In the genomic region with DNA sequence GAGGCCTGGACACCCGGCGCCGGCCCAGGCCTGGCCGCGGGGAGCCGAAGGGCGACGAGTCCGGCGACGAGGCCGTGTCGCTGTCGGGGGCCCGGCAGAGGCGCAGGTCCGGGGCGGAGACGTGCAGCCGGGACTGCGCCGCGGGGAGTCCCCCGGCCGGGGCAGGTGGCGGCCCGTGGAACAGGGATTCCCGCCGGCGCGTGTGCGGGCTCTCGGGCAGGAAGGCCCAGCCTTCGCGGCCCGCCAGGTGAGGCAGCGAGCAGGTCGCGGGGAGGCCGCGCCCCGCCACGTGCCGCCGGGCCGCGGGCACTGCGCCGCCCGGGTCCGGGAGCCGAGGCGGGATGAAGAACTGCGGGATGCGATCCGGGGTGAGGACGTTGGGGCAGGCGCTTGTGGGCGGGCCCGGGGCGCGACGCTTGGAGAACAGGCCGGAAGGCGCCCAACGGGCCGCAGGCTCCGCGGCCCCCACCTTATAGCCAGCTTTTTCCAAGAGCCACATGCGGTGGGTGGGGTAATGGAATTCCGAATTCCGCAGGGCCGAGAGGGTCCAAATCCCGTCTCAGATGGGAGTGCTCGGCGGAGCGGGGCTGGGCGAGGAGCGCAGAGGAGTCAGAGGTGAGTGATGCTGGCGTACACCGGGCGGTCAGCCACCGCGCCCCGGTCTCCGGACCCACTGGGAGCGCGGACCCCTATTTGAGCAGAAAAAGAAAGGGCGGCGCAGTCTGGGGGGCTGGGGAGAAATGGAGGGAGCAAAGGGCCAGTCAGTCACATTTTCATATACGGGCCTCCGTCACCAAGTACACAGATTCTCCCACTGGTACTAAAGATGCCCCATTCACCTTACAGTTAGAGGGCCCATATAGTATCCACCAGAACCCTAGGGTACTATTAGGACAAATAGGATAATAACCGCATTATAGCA, we compare ENCODE assay signal across 8 cellular contexts. TPM values are rescaled to one million over a fixed set of nuclear protein-coding genes. Genes with fewer than 3 reads are reported as not detected.
DNase-seq lines count a peak whose midpoint lies in the region; ATAC-seq, FAIRE-seq and TF ChIP-seq lines count a peak whose summit lies in the region.

No MANE protein-coding gene starts in this region.

- WGBS in psoas muscle, 3 donors, result 10 to 20% (median 13%) methylated on average over 66 to 93 of the region's 93 CpGs

- peak; percentile 71 for DNase-seq in GM10248 (ENCODE audit: extremely low spot score)
- DNase-seq in T-helper 17 cell, result peak; percentile 33 to 54 (median 47)
- no peak for DNase-seq in fibroblast of the aortic adventitia (ENCODE audit: low read depth)
- DNase-seq in psoas muscle, result no peak
- DNase-seq in GM12891 (ENCODE audit: insufficient read length, low spot score), result no peak
- no peak for DNase-seq in NCI-H510A (lab: John Stamatoyannopoulos, UW)

- FAIRE-seq in GM12891 (lab: Jason Lieb, UNC), result no peak

- H3K4me1 Mint-ChIP-seq in T-helper 17 cell, result peaks cover 45% of the 10 kb centered on the region

- H3K4me3 Mint-ChIP-seq in T-helper 17 cell, result peak overlapping the region; percentile 98

- no peaks in the 10 kb centered on the region for H3K36me3 ChIP-seq in psoas muscle (ENCODE audit: insufficient read depth in 1 of 2, low read depth in 1 of 2)

- no peak for TF ChIP-seq CTCF in GM10248 (IDR thresholded peaks at IDR 0.05; ENCODE audit: control extremely low read depth, extremely low read depth, low read depth, missing control alignments)
- TF ChIP-seq CTCF in fibroblast of the aortic adventitia (IDR thresholded peaks at IDR 0.05; ENCODE audit: insufficient read depth, low read length), result no peak
- TF ChIP-seq CTCF in psoas muscle (IDR thresholded peaks at IDR 0.05), result no peak

- H3K36me3 Mint-ChIP-seq in T-helper 17 cell (ENCODE audit: low read depth), result peaks cover 2% of the 10 kb centered on the region

- POLR2A ChIA-PET in GM10248 (lab: Yijun Ruan, JAX), result no interaction called here

- H3K27ac ChIP-seq in psoas muscle, result no peak overlapping the region

- no peak for TF ChIP-seq POLR2A in GM12891 (IDR thresholded peaks at IDR 0.05; ENCODE audit: low read depth, low read length)

- H3K9me3 ChIP-seq in T-helper 17 cell (ENCODE audit: control insufficient read depth, low read length, poor library complexity, severe bottlenecking) (no peaks in the 10 kb centered on the region), psoas muscle (no peaks in the 10 kb centered on the region)

- ATAC-seq in T-helper 17 cell, result peak; percentile 30
- ATAC-seq in psoas muscle, result peak in 2 of 4 donors; percentile 6 to 7
- ATAC-seq in GM18502 (IDR thresholded peaks at IDR 0.05; ENCODE audit: poor library complexity, unreplicated experiment), result no peak
- ATAC-seq in HG02938 (IDR thresholded peaks at IDR 0.05; ENCODE audit: unreplicated experiment), result no peak

- CTCF ChIA-PET in GM10248 (lab: Yijun Ruan, JAX), result interaction anchor here (1.1 to 2.8 kb wide), 5 partner anchors 18 to 245 kb away, joined by 3 to 15 read pairs (median 6); no protein-coding TSS in a partner anchor

- H3K4me3 ChIP-seq in fibroblast of the aortic adventitia (ENCODE audit: low read depth, low read length) (peak overlapping the region; percentile 37), psoas muscle (peak overlapping the region; percentile 70)

- peaks cover 0 to 28% (median 17%) of the 10 kb centered on the region in 3 donors for H3K27me3 ChIP-seq in psoas muscle (ENCODE audit: insufficient read depth in 3 of 3, low read length in 2 of 3)

- no peaks in the 10 kb centered on the region for H3K27me3 Mint-ChIP-seq in T-helper 17 cell

- peaks cover under 1% of the 10 kb centered on the region for H3K4me1 ChIP-seq in psoas muscle

- intact Hi-C loops in psoas muscle (cut with DNase I), result loop anchor here (5.0 to 10.0 kb wide), 8 partner anchors 46 to 374 kb away; partner anchors contain the start of genes MRPL9 (in 2 of the 2), TDRKH (in 1 of the 2) and TUFT1 (in 1 of the 2)

- H3K27ac Mint-ChIP-seq in T-helper 17 cell, result peak overlapping the region; percentile 97

TF ChIP-seq in GM12891, 5 proteins besides CTCF, POLR2A, EP300 and RAD21:
- TF ChIP-seq POU2F2 (IDR thresholded peaks at IDR 0.05; ENCODE audit: low read depth, low read length) (no peak), TAF1 (IDR thresholded peaks at IDR 0.05; ENCODE audit: low read depth, low read length) (no peak), PAX5 (IDR thresholded peaks at IDR 0.05; ENCODE audit: insufficient read depth, low read length, severe bottlenecking) (no peak), SPI1 (IDR thresholded peaks at IDR 0.05; ENCODE audit: low read depth, low read length) (no peak), POLR2AphosphoS5 (IDR thresholded peaks at IDR 0.05; ENCODE audit: low read depth, low read length) (no peak)

RNA-seq across cellular contexts. Expression of gene C2CD4D, which starts 0.9 kb away (rescaled TPM):
- total RNA-seq in T-helper 17 cell, result 1 to 10 TPM; 1.9 to 2.3 TPM
- total RNA-seq in fibroblast of the aortic adventitia (ENCODE audit: low replicate concordance), result not detected in 2 replicates
- total RNA-seq in psoas muscle, result under 1 TPM in 1 of 4 donors, not detected in 3; 0.47 TPM
- not detected for polyA plus RNA-seq in psoas muscle
- polyA plus RNA-seq in GM12891 (2012; ENCODE audit: low read depth, missing spikeins), result not detected

RNA-seq across cellular contexts. Expression of gene RORC, which starts 7.2 kb away (rescaled TPM):
- total RNA-seq in T-helper 17 cell (10 to 100 TPM; 38.4 to 42.5 TPM), fibroblast of the aortic adventitia (ENCODE audit: low replicate concordance) (not detected in 2 replicates), psoas muscle (100 to 1,000 TPM in 1 of 4 donors, 10 to 100 TPM in 3; 35.0 to 109 (median 67.7) TPM)
- polyA plus RNA-seq in psoas muscle, result 10 to 100 TPM in 2 of 3 donors, 1 to 10 TPM in 1; 3.5 to 89.2 (median 62.9) TPM
- not detected for polyA plus RNA-seq in GM12891 (2012; ENCODE audit: low read depth, missing spikeins)

RNA-seq across cellular contexts. Expression of gene THEM5, which starts 14.8 kb away (rescaled TPM):
- total RNA-seq in T-helper 17 cell, result under 1 TPM in 1 of 2 donors, not detected in 1; 0.89 TPM
- not detected in 2 replicates for total RNA-seq in fibroblast of the aortic adventitia (ENCODE audit: low replicate concordance)
- total RNA-seq in psoas muscle, result not detected
- polyA plus RNA-seq in psoas muscle, result not detected
- polyA plus RNA-seq in GM12891 (2012; ENCODE audit: low read depth, missing spikeins), result not detected

RNA-seq across cellular contexts. Expression of gene LINGO4, which starts 33.5 kb away (rescaled TPM):
- total RNA-seq in T-helper 17 cell (1 to 10 TPM in 1 of 2 donors, under 1 TPM in 1; 0.77 to 1.6 TPM), fibroblast of the aortic adventitia (ENCODE audit: low replicate concordance) (not detected in 2 replicates), psoas muscle (10 to 100 TPM in 1 of 4 donors, 1 to 10 TPM in 3; 3.6 to 18.2 (median 6.9) TPM)
- polyA plus RNA-seq in psoas muscle, result 1 to 10 TPM in 2 of 3 donors, under 1 TPM in 1; 0.36 to 4.6 (median 3.6) TPM
- not detected for polyA plus RNA-seq in GM12891 (2012; ENCODE audit: low read depth, missing spikeins)

RNA-seq across cellular contexts. Expression of gene TDRKH, which starts 48.5 kb away (rescaled TPM):
- total RNA-seq in T-helper 17 cell, result 10 to 100 TPM; 11.3 to 17.7 TPM
- 1.6 and 2.1 TPM in 2 replicates for total RNA-seq in fibroblast of the aortic adventitia (ENCODE audit: low replicate concordance)
- total RNA-seq in psoas muscle, result 10 to 100 TPM in 1 of 4 donors, 1 to 10 TPM in 3; 4.1 to 12.1 (median 5.8) TPM
- polyA plus RNA-seq in psoas muscle, result 1 to 10 TPM; 2.4 to 8.1 (median 3.6) TPM
- polyA plus RNA-seq in GM12891 (2012; ENCODE audit: low read depth, missing spikeins), result 2.4 TPM

Comparison
In these comparisons a context has a peak if more than half of its experiments do, and no peak if none do; other contexts are left out.
1. DNase-seq: peak in GM10248 (single experiment) and T-helper 17 cell (3 of 3); none in fibroblast of the aortic adventitia (single experiment), psoas muscle (0 of 2), GM12891 (single experiment) and NCI-H510A (single experiment).
2. RNA of gene RORC, which starts 7.2 kb away (total RNA-seq): 35.0 to 109 TPM in psoas muscle and 38.4 to 42.5 TPM in T-helper 17 cell; not detected in fibroblast of the aortic adventitia; every median in the first group is over 10 times any median in the second.